11 cellular contexts compared by ENCODE assay signal in genomic region chr7:150567168-150567567, GRCh38. TPM values are rescaled to one million over a fixed set of nuclear protein-coding genes. Genes with fewer than 3 reads are reported as not detected.
DNase-seq lines count a peak whose midpoint lies in the region; ATAC-seq, FAIRE-seq and TF ChIP-seq lines count a peak whose summit lies in the region.
"Had no signal": no experiment of that assay in that cellular context is flagged by ENCODE, and none has a peak within 500 bp of the region (broad histone marks: within the 10 kb centered on the region; RNA-seq: fewer than 3 reads in every experiment).

GIMAP4 (plus strand) TSS chr7:150567390; CDS start chr7:150569902, 2,512 bp downstream.

- H3K4ac ChIP-seq in H1 (replicated peaks; ENCODE audit: insufficient read length, low read depth, low read length), result no peak within 1 kb of the TSS

- intact Hi-C loops in HepG2 (cut with micrococcal nuclease; ENCODE audit: unreplicated experiment) (no loop called here), vagina (cut with DNase I) (no loop called here)
- intact Hi-C loops in naive thymus-derived CD4-positive, alpha-beta T cell (cut with micrococcal nuclease), result loop anchor here (1.0 to 10.0 kb wide), 4 partner anchors 14 to 282 kb away; partner anchors contain the start of gene GIMAP8 (in 1 of the 2)

- TF ChIP-seq EP300 in HepG2 (IDR thresholded peaks at IDR 0.05; ENCODE audit: low read depth in 2 of 2, low read length in 2 of 2) (no peak), HepG2 (CRISPR knock-in tag; IDR thresholded peaks at IDR 0.05; ENCODE audit: borderline replicate concordance) (no peak), H1 (IDR thresholded peaks at IDR 0.05; ENCODE audit: borderline replicate concordance in 1 of 2, low read depth in 2 of 2, low read length in 2 of 2) (no peak)

- in situ Hi-C loops in HepG2 (cut with HindIII; ENCODE audit: extremely low pct_ligation_motif_present, low pct_unique_long_range_greater_than_20kb), result no loop called here

- POLR2A ChIA-PET in HepG2 (lab: Yijun Ruan, JAX) (no interaction called here), H1 (lab: Charles Lee; ENCODE audit: partially characterized antibody) (no interaction called here)
- POLR2A ChIA-PET in naive thymus-derived CD4-positive, alpha-beta T cell (lab: Charles Lee), result interaction anchor here (0.6 to 16.1 kb wide), 45 partner anchors 8 to 244 kb away, joined by 3 to 526 read pairs (median 9); partner anchors contain the start of genes ACTR3C, GIMAP1, GIMAP2 and GIMAP5

- H3K4me2 ChIP-seq in HepG2 (ENCODE audit: low read depth, low read length) (no peak within 1 kb of the TSS), H1 (ENCODE audit: insufficient read depth in 1 of 2, low read depth in 2 of 2, low read length in 2 of 2) (peak within 1 kb of the TSS; percentile 9 to 35; a peak in 2 of 4 replicates)

- WGBS in liver, result 56% methylated on average over 9 of the region's 9 CpGs
- WGBS in HepG2 (ENCODE audit: low lambda C conversion rate), result 4% methylated on average over 9 of the region's 9 CpGs
- 82 to 100% methylated on average over 3 to 9 of the region's 9 CpGs for WGBS in H1 (ENCODE audit: extremely low coverage in 1 of 2, insufficient coverage in 1 of 2, insufficient read length in 1 of 2, insufficient replicate concordance in 2 of 2, low coverage in 1 of 2, low lambda C conversion rate in 2 of 2, missing lambda C conversion rate in 1 of 2), 2 experiments

- H3K27me3 ChIP-seq in liver (ENCODE audit: control insufficient read depth in 4 of 4, insufficient read depth in 4 of 4, low read length in 3 of 4), result no peaks in the 10 kb centered on the region
- H3K27me3 ChIP-seq in HepG2 (ENCODE audit: control insufficient read depth in 1 of 2, insufficient read depth in 2 of 2, low read length in 2 of 2), result peaks cover 0 to 12% of the 10 kb centered on the region in 2 experiments; a peak in 1 of 5 replicates
- H3K27me3 ChIP-seq in H1 (replicated peaks in 1 of 4; ENCODE audit: control insufficient read depth in 3 of 4, extremely low read depth in 1 of 4, insufficient read depth in 3 of 4, low read length in 3 of 4), result no peaks in the 10 kb centered on the region
- H3K27me3 ChIP-seq in naive thymus-derived CD4-positive, alpha-beta T cell (ENCODE audit: control insufficient read depth in 2 of 2, insufficient read depth in 2 of 2, low read length in 2 of 2), result no peaks in the 10 kb centered on the region
- no peaks in the 10 kb centered on the region for H3K27me3 ChIP-seq in vagina

- peak within 1 kb of the TSS; percentile 87 to 99 (median 96) for H3K4me3 Mint-ChIP-seq in naive thymus-derived CD4-positive, alpha-beta T cell

- H2BK12ac ChIP-seq in H1 (ENCODE audit: low read depth, low read length), result no peak within 1 kb of the TSS; the same call in 1 of the 2 replicates

- H3K9ac ChIP-seq in liver (ENCODE audit: low read depth in 1 of 2, low read length in 2 of 2), result peak within 1 kb of the TSS; percentile 3 to 88
- H3K9ac ChIP-seq in HepG2 (ENCODE audit: insufficient read depth, low read depth, low read length), result no peak within 1 kb of the TSS
- no peak within 1 kb of the TSS for H3K9ac ChIP-seq in H1 (replicated peaks in 1 of 4; ENCODE audit: extremely low read depth in 1 of 4, low read depth in 3 of 4, low read length in 3 of 4)

- peak within 1 kb of the TSS; percentile 48; the same call in 1 of the 2 replicates for H2BK5ac ChIP-seq in H1 (ENCODE audit: low read depth, low read length)

- H3K23me2 ChIP-seq in H1 (ENCODE audit: low read depth, low read length), result no peaks in the 10 kb centered on the region

- peaks cover 0 to 37% (median 29%) of the 10 kb centered on the region in 11 donors for H3K9me3 Mint-ChIP-seq in naive thymus-derived CD4-positive, alpha-beta T cell

- peaks cover 39 to 81% (median 70%) of the 10 kb centered on the region in 7 donors for H3K4me1 Mint-ChIP-seq in naive thymus-derived CD4-positive, alpha-beta T cell

- no peaks in the 10 kb centered on the region for H3K9me3 ChIP-seq in liver (ENCODE audit: control insufficient read depth in 4 of 4, low read length in 3 of 4)
- no peaks in the 10 kb centered on the region for H3K9me3 ChIP-seq in HepG2 (ENCODE audit: low read length)
- no peaks in the 10 kb centered on the region for H3K9me3 ChIP-seq in H1 (ENCODE audit: insufficient read depth in 2 of 2, low read depth in 1 of 2, low read length in 1 of 2)
- peaks cover 7 to 23% (median 22%) of the 10 kb centered on the region in 3 experiments for H3K9me3 ChIP-seq in naive thymus-derived CD4-positive, alpha-beta T cell (ENCODE audit: control insufficient read depth in 2 of 3, low read length in 3 of 3)
- no peaks in the 10 kb centered on the region for H3K9me3 ChIP-seq in vagina
- H3K9me3 ChIP-seq: BE2C had no signal

- TF ChIP-seq POLR2A in HepG2 (IDR thresholded peaks at IDR 0.05; ENCODE audit: insufficient read depth in 1 of 2, low read depth in 2 of 2, low read length in 2 of 2) (no peak), H1 (IDR thresholded peaks at IDR 0.05; ENCODE audit: control extremely low read depth in 1 of 2, low read depth in 2 of 2, low read length in 2 of 2) (no peak), vagina (IDR thresholded peaks at IDR 0.05) (no peak)

- 0 out of 2 replicates have a peak within 1 kb of the TSS, but pooled peaks have one; percentile 15 for H3K18ac ChIP-seq in H1 (ENCODE audit: extremely low read depth, low read length)

- no peak within 1 kb of the TSS for H4K8ac ChIP-seq in H1 (ENCODE audit: extremely low read depth, insufficient read depth, low read length)

- H3K79me1 ChIP-seq in H1 (ENCODE audit: low read depth, low read length), result no peaks in the 10 kb centered on the region

- no peak within 1 kb of the TSS for H3K14ac ChIP-seq in H1 (ENCODE audit: insufficient read length)

- H3K27ac ChIP-seq in liver (ENCODE audit: low read depth in 1 of 2, low read length in 2 of 2) (peak within 1 kb of the TSS; percentile 63 to 65), HepG2 (ENCODE audit: extremely low read length, insufficient read depth, low read length) (no peak within 1 kb of the TSS), H1 (ENCODE audit: low read depth, low read length) (no peak within 1 kb of the TSS), vagina (peak within 1 kb of the TSS; percentile 52)
- peak within 1 kb of the TSS; percentile 84 for H3K27ac ChIP-seq in naive thymus-derived CD4-positive, alpha-beta T cell (ENCODE audit: low read depth, low read length)

- H3K79me2 ChIP-seq in HepG2 (ENCODE audit: insufficient read depth, low read length), result no peaks in the 10 kb centered on the region
- H3K79me2 ChIP-seq in H1 (ENCODE audit: control insufficient read depth in 1 of 2, insufficient read depth in 2 of 2, low read length in 2 of 2), result no peaks in the 10 kb centered on the region

- no peak within 1 kb of the TSS for H4K91ac ChIP-seq in H1 (replicated peaks; ENCODE audit: insufficient read length, low read length)

- TF ChIP-seq CTCF in liver (IDR thresholded peaks at IDR 0.05; ENCODE audit: low read depth, low read length, missing input control) (no peak), HepG2 (CRISPR knock-in tag; IDR thresholded peaks at IDR 0.05) (no peak), H1 (IDR thresholded peaks at IDR 0.05; ENCODE audit: control extremely low read depth in 1 of 3, insufficient read depth in 1 of 3, low read depth in 1 of 3, low read length in 3 of 3) (no peak), vagina (IDR thresholded peaks at IDR 0.05) (no peak)

- BruUV-seq in HepG2 (replicated peaks; lab: Mats Ljungman, UMichigan), result no TSS peak

- no peaks in the 10 kb centered on the region for H3K27me3 Mint-ChIP-seq in naive thymus-derived CD4-positive, alpha-beta T cell

- H3K36me3 ChIP-seq in liver (ENCODE audit: control insufficient read depth in 4 of 4, insufficient read depth in 3 of 4, low read depth in 1 of 4, low read length in 3 of 4) (peaks cover 0 to 4% (median 0%) of the 10 kb centered on the region in 4 donors), HepG2 (replicated peaks in 1 of 2; ENCODE audit: control insufficient read depth in 1 of 2, insufficient read depth in 2 of 2, low read length in 2 of 2) (no peaks in the 10 kb centered on the region), H1 (ENCODE audit: control insufficient read depth in 2 of 4, insufficient read depth in 4 of 4, low read length in 3 of 4) (no peaks in the 10 kb centered on the region), vagina (peaks cover 0 to 8% of the 10 kb centered on the region in 2 donors)
- peaks cover 22 to 30% (median 26%) of the 10 kb centered on the region in 3 experiments for H3K36me3 ChIP-seq in naive thymus-derived CD4-positive, alpha-beta T cell (ENCODE audit: control insufficient read depth in 2 of 3, insufficient read depth in 3 of 3, low read length in 3 of 3)
- H3K36me3 ChIP-seq: BE2C had no signal

- TF ChIP-seq RAD21 in liver (IDR thresholded peaks at IDR 0.05), result peak; percentile 23 to 38
- no peak for TF ChIP-seq RAD21 in HepG2 (CRISPR knock-in tag; IDR thresholded peaks at IDR 0.05)
- no peak for TF ChIP-seq RAD21 in H1 (IDR thresholded peaks at IDR 0.05 in 1 of 2, conservative IDR thresholded peaks at IDR 0.05 in 1 of 2; ENCODE audit: low read depth in 2 of 2, low read length in 2 of 2)

- no peaks in the 10 kb centered on the region for H4K20me1 ChIP-seq in HepG2 (ENCODE audit: insufficient read depth, low read length)
- no peaks in the 10 kb centered on the region for H4K20me1 ChIP-seq in H1 (replicated peaks in 1 of 2; ENCODE audit: control insufficient read depth in 1 of 2, insufficient read depth in 2 of 2, low read length in 2 of 2)

- H2AK5ac ChIP-seq in H1 (ENCODE audit: low read depth, low read length), result no peak within 1 kb of the TSS

- H2AFZ ChIP-seq in HepG2 (ENCODE audit: low read length) (no peak within 1 kb of the TSS), H1 (ENCODE audit: low read length) (0 out of 2 replicates have a peak within 1 kb of the TSS, but pooled peaks have one; percentile 38)

- no peak within 1 kb of the TSS for H4K5ac ChIP-seq in H1 (ENCODE audit: insufficient read length, low read depth, low read length)

- H3K36me3 Mint-ChIP-seq in naive thymus-derived CD4-positive, alpha-beta T cell, result peaks cover 31 to 62% (median 49%) of the 10 kb centered on the region in 5 donors

- peak within 1 kb of the TSS; percentile 23; the same call in 1 of the 2 replicates for H2BK20ac ChIP-seq in H1 (ENCODE audit: low read length)

- no peak within 1 kb of the TSS; the same call in 1 of the 2 replicates for H2BK15ac ChIP-seq in H1 (ENCODE audit: low read length)

- ATAC-seq in HepG2 (no peak), HG02678 (IDR thresholded peaks at IDR 0.05; ENCODE audit: unreplicated experiment) (no peak)
- ATAC-seq in naive thymus-derived CD4-positive, alpha-beta T cell, result peak; percentile 58

- DNase-seq in HepG2 (ENCODE audit: low spot score) (no peak), H1 (ENCODE audit: low read depth in 1 of 2, low spot score in 2 of 2) (no peak), vagina (ENCODE audit: extremely low spot score in 2 of 2) (no peak), COLO668 (lab: John Stamatoyannopoulos, UW; ENCODE audit: unreplicated experiment) (no peak)
- DNase-seq in naive thymus-derived CD4-positive, alpha-beta T cell, result peak in 4 of 9 donors; percentile 21 to 53 (median 42)
- DNase-seq in stimulated activated CD8-positive, alpha-beta memory T cell treated with anti-CD3 and anti-CD28 coated beads, Interleukin-4, amount 100 ng/mL, for 48 hours, result no peak
- DNase-seq: BE2C, MV-4-11 had no signal

- no peak within 1 kb of the TSS for H3K23ac ChIP-seq in H1 (ENCODE audit: insufficient read length)

- peak within 1 kb of the TSS; percentile 92 to 99 (median 97) for H3K27ac Mint-ChIP-seq in naive thymus-derived CD4-positive, alpha-beta T cell

- no peak within 1 kb of the TSS for H2BK120ac ChIP-seq in H1 (replicated peaks; ENCODE audit: low read depth, low read length)

- no peak within 1 kb of the TSS for H3K56ac ChIP-seq in H1 (replicated peaks; ENCODE audit: insufficient read length, low read depth, low read length)

- H3K4me3 ChIP-seq in liver (ENCODE audit: low read depth in 1 of 3, low read length in 3 of 3), result peak within 1 kb of the TSS; percentile 43 to 66 (median 65)
- H3K4me3 ChIP-seq in HepG2 (replicated peaks in 1 of 3; ENCODE audit: insufficient read depth in 1 of 3, low read depth in 2 of 3, low read length in 3 of 3), result no peak within 1 kb of the TSS
- H3K4me3 ChIP-seq in H1 (ENCODE audit: extremely low read depth in 1 of 4, insufficient read depth in 2 of 4, low read depth in 3 of 4, low read length in 4 of 4), result no peak within 1 kb of the TSS; a peak in 1 of 8 replicates
- peak within 1 kb of the TSS; percentile 92 for H3K4me3 ChIP-seq in naive thymus-derived CD4-positive, alpha-beta T cell (ENCODE audit: low read length)
- peak within 1 kb of the TSS; percentile 16 to 43 for H3K4me3 ChIP-seq in vagina

- CTCF ChIA-PET in HepG2 (lab: Yijun Ruan, JAX; ENCODE audit: low intra/inter-chr PET ratio, low total read pairs), result no interaction called here
- CTCF ChIA-PET in H1 (lab: Charles Lee; ENCODE audit: partially characterized antibody), result interaction anchor here (0.6 to 1.4 kb wide), 2 partner anchors 106 to 118 kb away, joined by 3 read pairs; no protein-coding TSS in a partner anchor
- CTCF ChIA-PET in naive thymus-derived CD4-positive, alpha-beta T cell (lab: Charles Lee), result interaction anchor here (0.5 to 6.2 kb wide), 25 partner anchors 14 to 189 kb away, joined by 3 to 56 read pairs (median 4); partner anchors contain the start of genes GIMAP1, GIMAP5, GIMAP6 and GIMAP7

- no peaks in the 10 kb centered on the region for H3K4me1 ChIP-seq in liver (ENCODE audit: control insufficient read depth in 4 of 4, insufficient read depth in 4 of 4, low read length in 3 of 4)
- no peaks in the 10 kb centered on the region for H3K4me1 ChIP-seq in HepG2 (ENCODE audit: insufficient read depth, low read length)
- peaks cover 2 to 11% (median 7%) of the 10 kb centered on the region in 4 experiments; a peak in 5 of 7 replicates for H3K4me1 ChIP-seq in H1 (replicated peaks in 1 of 4; ENCODE audit: control insufficient read depth in 3 of 4, insufficient read depth in 4 of 4, low read length in 3 of 4)
- H3K4me1 ChIP-seq in naive thymus-derived CD4-positive, alpha-beta T cell (ENCODE audit: control insufficient read depth in 2 of 2, insufficient read depth in 2 of 2, low read length in 2 of 2), result peaks cover 45 to 68% of the 10 kb centered on the region in 2 donors
- H3K4me1 ChIP-seq in vagina, result no peaks in the 10 kb centered on the region
- H3K4me1 ChIP-seq: BE2C had no signal

- no peak for FAIRE-seq in HepG2 (lab: Jason Lieb, UNC)
- FAIRE-seq in H1 (lab: Jason Lieb, UNC), result no peak

RNA-seq across cellular contexts. Expression of gene GIMAP4, which starts in this region (rescaled TPM):
- total RNA-seq in liver (10 to 100 TPM; 15.6 to 21.3 TPM), HepG2 (2016; rRNA removed; fragmentation: Illumina TruSeq; extraction: Trizol) (not detected in 2 replicates), vagina (25.3 TPM)
- polyA plus RNA-seq in liver (10 to 100 TPM; 14.6 to 15.7 TPM), HepG2 (2011; rRNA removed) (not detected in 2 replicates), H1 (2011; rRNA removed) (0.20 TPM in 1 of 2 replicates, not detected in the other)
- not detected in 2 replicates for total RNA-seq in HepG2 (2016; cell fraction: cytosol; rRNA removed; fragmentation: Illumina TruSeq; extraction: Trizol; ENCODE audit: low read depth)
- not detected in 2 replicates for total RNA-seq in HepG2 (2016; cell fraction: insoluble cytoplasmic fraction; rRNA removed; fragmentation: Illumina TruSeq; extraction: Trizol)
- total RNA-seq in HepG2 (2016; cell fraction: membrane; rRNA removed; fragmentation: Illumina TruSeq; extraction: Trizol), result not detected in 2 replicates
- total RNA-seq in HepG2 (2016; cell fraction: nucleus; rRNA removed; fragmentation: Illumina TruSeq; extraction: Trizol), result not detected in 2 replicates
- polyA plus RNA-seq in HepG2 (2011; cell fraction: cytosol; rRNA removed), result not detected in 2 replicates
- not detected in 2 replicates for polyA plus RNA-seq in HepG2 (2011; cell fraction: nucleus; rRNA removed)
- not detected in 2 replicates for polyA plus RNA-seq in HepG2 (2012)
- not detected in 2 replicates for polyA plus RNA-seq in HepG2 (2016; cell fraction: cytosol; fragmentation: Illumina TruSeq; extraction: Trizol; ENCODE audit: low read depth)
- not detected in 2 replicates for polyA plus RNA-seq in HepG2 (2016; cell fraction: insoluble cytoplasmic fraction; fragmentation: Illumina TruSeq; extraction: Trizol; ENCODE audit: low read depth)
- not detected in 2 replicates for polyA plus RNA-seq in HepG2 (2016; cell fraction: membrane; fragmentation: Illumina TruSeq; extraction: Trizol; ENCODE audit: low read depth)
- not detected in 2 replicates for polyA plus RNA-seq in HepG2 (2016; cell fraction: nucleus; fragmentation: Illumina TruSeq; extraction: Trizol; ENCODE audit: insufficient read depth, low read depth)
- polyA minus RNA-seq in HepG2 (2011; rRNA and poly(A)+ RNA removed; ENCODE audit: low replicate concordance), result not detected in 2 replicates
- polyA minus RNA-seq in HepG2 (2011; cell fraction: cytosol; rRNA and poly(A)+ RNA removed), result not detected in 2 replicates
- polyA minus RNA-seq in HepG2 (2011; cell fraction: nucleus; rRNA and poly(A)+ RNA removed), result not detected in 2 replicates
- 0.22 TPM in 1 of 2 replicates, not detected in the other for total RNA-seq in H1 (2021; fragmentation: NEBNext Ultra II Directional; extraction: Animal tissue kit (Norgen Biotek cat#: 25700))
- polyA plus RNA-seq in H1 (2011; cell fraction: cytosol; rRNA removed), result 0.27 TPM
- not detected for polyA plus RNA-seq in H1 (2011; cell fraction: nucleus; rRNA removed)
- polyA plus RNA-seq in H1 (2012, experiment 1 of 2), result 0.23 TPM in 1 of 4 replicates, not detected in the others
- not detected for polyA plus RNA-seq in H1 (2012, experiment 2 of 2)
- polyA plus RNA-seq in H1 (2013, experiment 1 of 2), result 0.10 TPM
- 0.11 TPM for polyA plus RNA-seq in H1 (2013, experiment 2 of 2)
- 0.54 TPM in 1 of 2 replicates, not detected in the other for polyA minus RNA-seq in H1 (2011; rRNA and poly(A)+ RNA removed)
- polyA minus RNA-seq in H1 (2011; cell fraction: cytosol; rRNA and poly(A)+ RNA removed), result not detected
- not detected for polyA minus RNA-seq in H1 (2011; cell fraction: nucleus; rRNA and poly(A)+ RNA removed)
- total RNA-seq in naive thymus-derived CD4-positive, alpha-beta T cell, result 100 to 1,000 TPM in 4 of 5 experiments, 10 to 100 TPM in 1; 74.9 to 413 (median 406) TPM
- 100 to 1,000 TPM; 405 to 762 TPM for polyA plus RNA-seq in naive thymus-derived CD4-positive, alpha-beta T cell
- total RNA-seq: renal cortical epithelial cell had no signal

Comparison
In these comparisons a context has a peak if more than half of its experiments do, and no peak if none do; other contexts are left out.
1. RNA of gene GIMAP4 (total RNA-seq): 74.9 to 413 TPM in naive thymus-derived CD4-positive, alpha-beta T cell, 25.3 TPM in vagina (single experiment) and 15.6 to 21.3 TPM in liver; 0.22 TPM in H1 and not detected in HepG2; every median in the first group is over 10 times any median in the second.
2. RNA of gene GIMAP4 (polyA plus RNA-seq): 405 to 762 TPM in naive thymus-derived CD4-positive, alpha-beta T cell; 14.6 to 15.7 TPM in liver, 0.10 to 0.27 TPM in H1 and not detected in HepG2; every median in the first group is over 10 times any median in the second.
3. H3K27ac ChIP-seq: peak in liver (2 of 2), naive thymus-derived CD4-positive, alpha-beta T cell (single experiment) and vagina (single experiment); none in HepG2 (single experiment) and H1 (single experiment).
4. H3K4me3 ChIP-seq: peak in liver (3 of 3), naive thymus-derived CD4-positive, alpha-beta T cell (single experiment) and vagina (2 of 2); none in HepG2 (0 of 3) and H1 (0 of 4).
5. H3K9ac ChIP-seq: peak in liver (2 of 2); none in HepG2 (single experiment) and H1 (0 of 4).
6. intact Hi-C loops: an anchor here in naive thymus-derived CD4-positive, alpha-beta T cell (1.0 to 10.0 kb wide); none called in HepG2 and vagina.